ENCODE assay signal across 20 cellular contexts in the genomic region with DNA sequence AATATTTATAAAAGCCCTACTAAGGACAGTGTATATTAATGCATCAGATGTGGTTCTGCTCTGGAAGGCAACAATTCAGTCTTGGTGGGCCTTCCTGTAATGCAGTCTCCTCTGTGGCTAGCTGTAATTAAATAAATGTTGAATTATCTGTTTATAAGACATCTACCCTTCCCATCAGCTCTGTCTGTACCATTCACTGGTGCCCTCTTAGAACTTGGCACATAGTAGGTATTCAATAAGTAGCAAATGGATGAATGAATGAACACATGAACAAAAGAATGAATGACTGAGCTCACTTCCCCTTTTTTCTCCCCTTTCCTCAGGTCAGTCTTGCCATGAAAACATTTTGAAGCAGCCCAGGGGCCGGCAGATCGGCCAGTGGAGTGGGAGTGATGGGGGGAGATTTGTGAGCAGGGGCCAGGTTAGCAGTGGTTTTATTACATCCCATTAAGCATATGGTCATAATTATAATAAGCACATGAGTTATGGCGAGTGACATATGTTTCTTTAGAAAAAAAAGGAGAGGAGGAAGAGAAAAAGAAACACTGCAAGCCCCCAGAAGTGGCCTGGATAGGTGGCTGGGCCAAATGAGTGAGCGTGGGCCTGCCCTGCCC.
"Had no signal": no experiment of that assay in that cellular context is flagged by ENCODE, and none has a peak within 500 bp of the region (broad histone marks: within the 10 kb centered on the region; RNA-seq: fewer than 3 reads in every experiment).

No MANE protein-coding gene starts in this region.

- H3K79me2 ChIP-seq: hepatocyte had no signal

- H3K9me3 Mint-ChIP-seq: dendritic cell treated with granulocyte-macrophage colony-stimulating factor and Interleukin-4, amounts not matched to agents 40 ng/mL and 50 ng/mL, for 4 days; effector memory CD8-positive, alpha-beta T cell; naive thymus-derived CD4-positive, alpha-beta T cell; neural progenitor cell had no signal

- H3K27ac Mint-ChIP-seq: dendritic cell treated with granulocyte-macrophage colony-stimulating factor and Interleukin-4, amounts not matched to agents 40 ng/mL and 50 ng/mL, for 4 days; effector memory CD8-positive, alpha-beta T cell; naive thymus-derived CD4-positive, alpha-beta T cell had no signal

- H3K4me3 ChIP-seq: esophagus squamous epithelium, hepatocyte, neural progenitor cell, ovary, right atrium auricular region, sigmoid colon, skin epidermis had no signal

- H2AFZ ChIP-seq: hepatocyte, neural progenitor cell had no signal

- H3K9ac ChIP-seq: neural progenitor cell had no signal

- H3K27me3 ChIP-seq: neural progenitor cell, ovary, right atrium auricular region had no signal

- FAIRE-seq: colon, urothelium cell line had no signal

- H3K9me3 ChIP-seq: esophagus squamous epithelium, ovary, right atrium auricular region, sigmoid colon had no signal

- H3K4me3 Mint-ChIP-seq: dendritic cell treated with granulocyte-macrophage colony-stimulating factor and Interleukin-4, amounts not matched to agents 40 ng/mL and 50 ng/mL, for 4 days; effector memory CD8-positive, alpha-beta T cell; naive thymus-derived CD4-positive, alpha-beta T cell; neural progenitor cell had no signal

- ATAC-seq: effector memory CD8-positive, alpha-beta T cell; left colon; naive thymus-derived CD4-positive, alpha-beta T cell had no signal

- H3K27ac ChIP-seq: esophagus squamous epithelium, hepatocyte, neural progenitor cell, ovary, right atrium auricular region, sigmoid colon, skin epidermis had no signal

- H3K36me3 ChIP-seq: esophagus squamous epithelium, neural progenitor cell, ovary, right atrium auricular region, sigmoid colon had no signal

- H3K4me2 ChIP-seq: hepatocyte, neural progenitor cell had no signal

- DNase-seq: effector memory CD8-positive, alpha-beta T cell; esophagus squamous epithelium; foreskin fibroblast; left colon; mammary epithelial cell; naive thymus-derived CD4-positive, alpha-beta T cell; nucleus accumbens; ovary; sigmoid colon; stimulated activated CD4-positive, alpha-beta T cell treated with anti-CD3 and anti-CD28 coated beads, Interleukin-12 subunit alpha, Interleukin-12 subunit beta, amount 100 ng/mL, for 4 hours; stimulated activated CD4-positive, alpha-beta T cell treated with anti-CD3 and anti-CD28 coated beads, Interleukin-2, amount 100 ng/mL, for 48 hours; stimulated activated naive CD4-positive, alpha-beta T cell treated with Interleukin-2 at 50 U/mL for 16 hours; trophoblast cell had no signal

- H3K36me3 Mint-ChIP-seq: naive thymus-derived CD4-positive, alpha-beta T cell; neural progenitor cell had no signal

- H3K4me1 Mint-ChIP-seq: naive thymus-derived CD4-positive, alpha-beta T cell had no signal
